In genomic region chr17:70110443-70110880, GRCh38 we compare ENCODE assay signal across 16 cellular contexts. TPM values are rescaled to one million over a fixed set of nuclear protein-coding genes. Genes with fewer than 3 reads are reported as not detected.
DNase-seq lines count a peak whose midpoint lies in the region; ATAC-seq, FAIRE-seq and TF ChIP-seq lines count a peak whose summit lies in the region.
"Had no signal": no experiment of that assay in that cellular context is flagged by ENCODE, and none has a peak within 500 bp of the region (broad histone marks: within the 10 kb centered on the region; RNA-seq: fewer than 3 reads in every experiment).

No MANE protein-coding gene starts in this region.

- peaks cover 2% of the 10 kb centered on the region for H3K27me3 Mint-ChIP-seq in activated CD4-positive, alpha-beta T cell treated with anti-CD3 and anti-CD28 coated beads for 36 hours

- H3K9me3 Mint-ChIP-seq in activated CD4-positive, alpha-beta T cell treated with anti-CD3 and anti-CD28 coated beads for 36 hours (ENCODE audit: low read depth), result no peaks in the 10 kb centered on the region
- H3K9me3 Mint-ChIP-seq: activated T-cell treated with anti-CD3 and anti-CD28 coated beads, Interleukin-2, amount 50 U/mL, for 72 hours had no signal

- no peak overlapping the region for H3K4me3 ChIP-seq in bronchial epithelial cell (ENCODE audit: low read depth, low read length)
- H3K4me3 ChIP-seq: smooth muscle cell, thoracic aorta had no signal

- no peak for ATAC-seq in activated CD4-positive, alpha-beta T cell treated with anti-CD3 and anti-CD28 coated beads for 36 hours
- no peak for ATAC-seq in GM19397 (IDR thresholded peaks at IDR 0.05; ENCODE audit: unreplicated experiment)
- ATAC-seq: activated T-cell treated with anti-CD3 and anti-CD28 coated beads, Interleukin-2, amount 50 U/mL, for 72 hours had no signal

- no peaks in the 10 kb centered on the region for H3K36me3 Mint-ChIP-seq in activated CD4-positive, alpha-beta T cell treated with anti-CD3 and anti-CD28 coated beads for 36 hours (ENCODE audit: low read depth)

- no peak overlapping the region for H3K4me3 Mint-ChIP-seq in activated CD4-positive, alpha-beta T cell treated with anti-CD3 and anti-CD28 coated beads for 36 hours
- H3K4me3 Mint-ChIP-seq: activated T-cell treated with anti-CD3 and anti-CD28 coated beads, Interleukin-2, amount 50 U/mL, for 72 hours had no signal

- DNase-seq in NCI-H2029 (lab: John Stamatoyannopoulos, UW), result peak; percentile 0
- DNase-seq in NCI-H2029 treated with DMSO at 0.1 percent for 48 hours (lab: John Stamatoyannopoulos, UW), result no peak
- DNase-seq in bronchial epithelial cell (ENCODE audit: low read depth), result peak; percentile 30
- DNase-seq in kidney tubule cell (ENCODE audit: low spot score), result peak; percentile 91
- DNase-seq in smooth muscle cell of the brain vasculature (ENCODE audit: low read depth, low spot score), result peak; percentile 92
- no peak for DNase-seq in activated CD4-positive, alpha-beta T cell treated with anti-CD3 and anti-CD28 coated beads for 36 hours
- DNase-seq in SIG-M5 (lab: John Stamatoyannopoulos, UW), result no peak
- DNase-seq: activated CD4-positive, alpha-beta T cell treated with anti-CD3 and anti-CD28 coated beads for 1 hour; activated T-cell treated with anti-CD3 and anti-CD28 coated beads, Interleukin-2, amount 50 U/mL, for 72 hours; anterior cingulate cortex; NCI-H1436 treated with DMSO at 0.1 percent for 48 hours; NK-92 treated with Interleukin-12 subunit alpha and Interleukin-12 subunit beta, amount 100 ng/mL, for 24 hours had no signal

- peak; percentile 91 for FAIRE-seq in bronchial epithelial cell (lab: Jason Lieb, UNC)
- FAIRE-seq: endometrium had no signal

- TF ChIP-seq CTCF in bronchial epithelial cell (IDR thresholded peaks at IDR 0.05; ENCODE audit: insufficient read depth, low read length, severe bottlenecking), result no peak

- CTCF ChIA-PET in activated CD4-positive, alpha-beta T cell treated with anti-CD3 and anti-CD28 coated beads for 36 hours (lab: Charles Lee), result no interaction called here

- no peaks in the 10 kb centered on the region for H3K4me1 Mint-ChIP-seq in activated CD4-positive, alpha-beta T cell treated with anti-CD3 and anti-CD28 coated beads for 36 hours

- no peaks in the 10 kb centered on the region for H3K27me3 ChIP-seq in bronchial epithelial cell (ENCODE audit: control insufficient read depth, insufficient read depth, low read length)

- no peak overlapping the region for H3K27ac Mint-ChIP-seq in activated CD4-positive, alpha-beta T cell treated with anti-CD3 and anti-CD28 coated beads for 36 hours
- H3K27ac Mint-ChIP-seq: activated T-cell treated with anti-CD3 and anti-CD28 coated beads, Interleukin-2, amount 50 U/mL, for 72 hours had no signal

- no peaks in the 10 kb centered on the region for H3K36me3 ChIP-seq in bronchial epithelial cell (ENCODE audit: control insufficient read depth, insufficient read depth, low read length)
- H3K36me3 ChIP-seq: thoracic aorta had no signal

- POLR2A ChIA-PET in activated CD4-positive, alpha-beta T cell treated with anti-CD3 and anti-CD28 coated beads for 36 hours (lab: Charles Lee), result no interaction called here

- intact Hi-C loops in activated CD4-positive, alpha-beta T cell treated with anti-CD3 and anti-CD28 coated beads for 36 hours (cut with DNase I, micrococcal nuclease), result no loop called here

RNA-seq across cellular contexts. Expression of gene KCNJ16, which starts 35.4 kb away (rescaled TPM):
- total RNA-seq in bronchial epithelial cell, result not detected in 2 replicates
- not detected for total RNA-seq in activated CD4-positive, alpha-beta T cell treated with anti-CD3 and anti-CD28 coated beads for 36 hours
- total RNA-seq: activated T-cell treated with anti-CD3 and anti-CD28 coated beads, Interleukin-2, amount 50 U/mL, for 72 hours; smooth muscle cell had no signal

RNA-seq across cellular contexts. Expression of gene KCNJ2, which starts 58.9 kb away (rescaled TPM):
- total RNA-seq in bronchial epithelial cell, result 0.51 and 1.6 TPM in 2 replicates
- not detected for total RNA-seq in activated CD4-positive, alpha-beta T cell treated with anti-CD3 and anti-CD28 coated beads for 36 hours
- total RNA-seq: activated T-cell treated with anti-CD3 and anti-CD28 coated beads, Interleukin-2, amount 50 U/mL, for 72 hours had no signal

Comparison
In these comparisons a context has a peak if more than half of its experiments do, and no peak if none do; other contexts are left out.
1. DNase-seq: peak in NCI-H2029 (single experiment), bronchial epithelial cell (single experiment), kidney tubule cell (single experiment) and smooth muscle cell of the brain vasculature (single experiment); none in NCI-H2029 treated with DMSO at 0.1 percent for 48 hours (single experiment), activated CD4-positive, alpha-beta T cell treated with anti-CD3 and anti-CD28 coated beads for 36 hours (single experiment) and SIG-M5 (single experiment).